ENCODE assay signal across 7 cellular contexts in genomic region chr22:39040155-39040537, GRCh38. TPM values are rescaled to one million over a fixed set of nuclear protein-coding genes. Genes with fewer than 3 reads are reported as not detected.
DNase-seq lines count a peak whose midpoint lies in the region; ATAC-seq and TF ChIP-seq lines count a peak whose summit lies in the region.
"Not testable (repeated sequence)": the region's sequence is repeated elsewhere in the genome, so short reads cannot be mapped to it uniquely, and the experiment has no call there.
"Had no signal": no experiment of that assay in that cellular context is flagged by ENCODE, and none has a peak within 500 bp of the region (broad histone marks: within the 10 kb centered on the region; RNA-seq: fewer than 3 reads in every experiment).

No MANE protein-coding gene starts in this region.

- peak overlapping the region; percentile 48 for H3K4me3 ChIP-seq in HUES48 (ENCODE audit: low read depth, low read length)
- H3K4me3 ChIP-seq in dorsolateral prefrontal cortex, result peak overlapping the region in 51 of 59 donors; percentile 10 to 67 (median 49)
- H3K4me3 ChIP-seq in skeletal muscle satellite cell (ENCODE audit: low read length), result peak overlapping the region; percentile 74

- not testable (repeated sequence) for DNase-seq in activated CD8-positive, alpha-beta T cell treated with anti-CD3 and anti-CD28 coated beads, Interleukin-2, amount 10 ng/mL, durations not matched to agents 7 days and 5 days; dorsolateral prefrontal cortex; memory B cell (ENCODE audit: low spot score in 2 of 2)

- not testable (repeated sequence) for H3K27me3 Mint-ChIP-seq in activated CD8-positive, alpha-beta T cell treated with anti-CD3 and anti-CD28 coated beads, Interleukin-2, amount 10 ng/mL, durations not matched to agents 7 days and 5 days (ENCODE audit: low read depth); memory B cell

- peak overlapping the region; percentile 88 for H3K4me2 ChIP-seq in skeletal muscle satellite cell (ENCODE audit: low read length)

- POLR2A ChIA-PET in activated CD8-positive, alpha-beta T cell treated with anti-CD3 and anti-CD28 coated beads, Interleukin-2, amount 10 ng/mL, durations not matched to agents 7 days and 5 days (lab: Charles Lee), result interaction anchor here (0.6 kb wide), 1 partner anchor 161 kb away, joined by 4 read pairs; no protein-coding TSS in a partner anchor

- CTCF ChIA-PET in activated CD8-positive, alpha-beta T cell treated with anti-CD3 and anti-CD28 coated beads, Interleukin-2, amount 10 ng/mL, durations not matched to agents 7 days and 5 days (lab: Charles Lee), result interaction anchor here (1.8 kb wide), 1 partner anchor 78 kb away, joined by 6 read pairs; no protein-coding TSS in a partner anchor

- H3K4me1 ChIP-seq in HUES48 (ENCODE audit: control insufficient read depth, insufficient read depth, low read length), result peaks cover 16% of the 10 kb centered on the region
- H3K4me1 ChIP-seq in skeletal muscle satellite cell (ENCODE audit: control insufficient read depth, insufficient read depth, low read length), result not testable (repeated sequence)

- ATAC-seq in activated CD8-positive, alpha-beta T cell treated with anti-CD3 and anti-CD28 coated beads, Interleukin-2, amount 10 ng/mL, durations not matched to agents 7 days and 5 days; memory B cell (ENCODE audit: low read depth): not testable (repeated sequence)

- H3K27ac ChIP-seq in C4-2B, result peak overlapping the region; percentile 56; the same call in 1 of the 2 replicates
- H3K27ac ChIP-seq in HUES48 (ENCODE audit: low read depth, low read length), result peak overlapping the region; percentile 54
- peak overlapping the region in 3 of 59 donors; percentile 35 to 66 (median 43) for H3K27ac ChIP-seq in dorsolateral prefrontal cortex

- intact Hi-C loops in dorsolateral prefrontal cortex (cut with DNase I), result not testable (repeated sequence)

- H3K9me3 ChIP-seq in HUES48 (ENCODE audit: control insufficient read depth, insufficient read depth, low read length); skeletal muscle satellite cell (replicated peaks; ENCODE audit: low read length): not testable (repeated sequence)

- H3K9me3 Mint-ChIP-seq in activated CD8-positive, alpha-beta T cell treated with anti-CD3 and anti-CD28 coated beads, Interleukin-2, amount 10 ng/mL, durations not matched to agents 7 days and 5 days (ENCODE audit: insufficient read depth); memory B cell: not testable (repeated sequence)

- peaks cover 28% of the 10 kb centered on the region for H3K36me3 Mint-ChIP-seq in activated CD8-positive, alpha-beta T cell treated with anti-CD3 and anti-CD28 coated beads, Interleukin-2, amount 10 ng/mL, durations not matched to agents 7 days and 5 days (ENCODE audit: low read depth)
- not testable (repeated sequence) for H3K36me3 Mint-ChIP-seq in memory B cell

- H3K4me3 Mint-ChIP-seq in activated CD8-positive, alpha-beta T cell treated with anti-CD3 and anti-CD28 coated beads, Interleukin-2, amount 10 ng/mL, durations not matched to agents 7 days and 5 days, result peak overlapping the region; percentile 95
- H3K4me3 Mint-ChIP-seq in memory B cell, result peak overlapping the region; percentile 96

- not testable (repeated sequence) for H3K27me3 ChIP-seq in HUES48 (ENCODE audit: control insufficient read depth, insufficient read depth, low read length); dorsolateral prefrontal cortex; skeletal muscle satellite cell (ENCODE audit: control insufficient read depth, insufficient read depth, low read length)

- H3K36me3 ChIP-seq in HUES48 (ENCODE audit: control insufficient read depth, insufficient read depth, low read length); skeletal muscle satellite cell (ENCODE audit: insufficient read depth, low read length): not testable (repeated sequence)

- not testable (repeated sequence) for TF ChIP-seq CTCF in C4-2B (conservative IDR thresholded peaks at IDR 0.05); dorsolateral prefrontal cortex (IDR thresholded peaks at IDR 0.05 in 54 of 56, conservative IDR thresholded peaks at IDR 0.05 in 2 of 56; ENCODE audit: low read depth in 1 of 56, partially characterized antibody in 56 of 56)

- not testable (repeated sequence) for H3K9ac ChIP-seq in HUES48 (ENCODE audit: low read depth, low read length); skeletal muscle satellite cell (ENCODE audit: low read depth, low read length)

- peaks cover 56% of the 10 kb centered on the region for H3K4me1 Mint-ChIP-seq in activated CD8-positive, alpha-beta T cell treated with anti-CD3 and anti-CD28 coated beads, Interleukin-2, amount 10 ng/mL, durations not matched to agents 7 days and 5 days (ENCODE audit: low read depth)
- peaks cover 25% of the 10 kb centered on the region for H3K4me1 Mint-ChIP-seq in memory B cell

- H3K27ac Mint-ChIP-seq in activated CD8-positive, alpha-beta T cell treated with anti-CD3 and anti-CD28 coated beads, Interleukin-2, amount 10 ng/mL, durations not matched to agents 7 days and 5 days, result peak overlapping the region; percentile 91
- H3K27ac Mint-ChIP-seq in memory B cell, result peak overlapping the region; percentile 93

RNA-seq across cellular contexts. Expression of gene APOBEC3F, which starts 0.5 kb away (rescaled TPM):
- 10 to 100 TPM; 43.1 to 48.8 TPM for total RNA-seq in activated CD8-positive, alpha-beta T cell treated with anti-CD3 and anti-CD28 coated beads, Interleukin-2, amount 10 ng/mL, durations not matched to agents 7 days and 5 days
- 1 to 10 TPM in 111 of 120 experiments, under 1 TPM in 9; 0.43 to 9.0 (median 2.6) TPM for total RNA-seq in dorsolateral prefrontal cortex
- 2.8 and 4.6 TPM in 2 replicates for total RNA-seq in skeletal muscle satellite cell (2012; rRNA removed)

RNA-seq across cellular contexts. Expression of gene APOBEC3D, which starts 19.2 kb away (rescaled TPM):
- total RNA-seq in activated CD8-positive, alpha-beta T cell treated with anti-CD3 and anti-CD28 coated beads, Interleukin-2, amount 10 ng/mL, durations not matched to agents 7 days and 5 days, result 10 to 100 TPM; 49.1 to 51.5 TPM
- 1 to 10 TPM in 43 of 120 experiments, under 1 TPM in 63, not detected in 14; 0.22 to 3.1 (median 0.89) TPM for total RNA-seq in dorsolateral prefrontal cortex
- 2.0 and 2.3 TPM in 2 replicates for total RNA-seq in skeletal muscle satellite cell (2012; rRNA removed)

RNA-seq across cellular contexts. Expression of gene APOBEC3C, which starts 26.1 kb away (rescaled TPM):
- 100 to 1,000 TPM; 138 to 147 TPM for total RNA-seq in activated CD8-positive, alpha-beta T cell treated with anti-CD3 and anti-CD28 coated beads, Interleukin-2, amount 10 ng/mL, durations not matched to agents 7 days and 5 days
- 1 to 10 TPM in 117 of 120 experiments, under 1 TPM in 3; 0.43 to 5.9 (median 2.2) TPM for total RNA-seq in dorsolateral prefrontal cortex
- 8.5 and 13.2 TPM in 2 replicates for total RNA-seq in skeletal muscle satellite cell (2012; rRNA removed)

RNA-seq across cellular contexts. Expression of gene APOBEC3G, which starts 36.9 kb away (rescaled TPM):
- 100 to 1,000 TPM; 134 to 138 TPM for total RNA-seq in activated CD8-positive, alpha-beta T cell treated with anti-CD3 and anti-CD28 coated beads, Interleukin-2, amount 10 ng/mL, durations not matched to agents 7 days and 5 days
- total RNA-seq in dorsolateral prefrontal cortex, result 1 to 10 TPM in 115 of 120 experiments, under 1 TPM in 5; 0.60 to 7.1 (median 2.7) TPM
- 7.0 and 16.2 TPM in 2 replicates for total RNA-seq in skeletal muscle satellite cell (2012; rRNA removed)

RNA-seq across cellular contexts. Expression of gene APOBEC3H, which starts 56.9 kb away (rescaled TPM):
- 10 to 100 TPM; 82.8 to 89.7 TPM for total RNA-seq in activated CD8-positive, alpha-beta T cell treated with anti-CD3 and anti-CD28 coated beads, Interleukin-2, amount 10 ng/mL, durations not matched to agents 7 days and 5 days
- total RNA-seq in dorsolateral prefrontal cortex, result 1 to 10 TPM in 4 of 120 experiments, under 1 TPM in 4, not detected in 112; 0.40 to 1.4 (median 0.89) TPM
- total RNA-seq in skeletal muscle satellite cell (2012; rRNA removed), result not detected in 2 replicates
- total RNA-seq: cardiac septum had no signal

Comparison
In these comparisons a context has a peak if more than half of its experiments do, and no peak if none do; other contexts are left out.
1. RNA of gene APOBEC3F, which starts 0.5 kb away (total RNA-seq): 43.1 to 48.8 TPM in activated CD8-positive, alpha-beta T cell treated with anti-CD3 and anti-CD28 coated beads, Interleukin-2, amount 10 ng/mL, durations not matched to agents 7 days and 5 days; 0.43 to 9.0 TPM in dorsolateral prefrontal cortex; every median in the first group is over 4 times any median in the second.
2. RNA of gene APOBEC3D, which starts 19.2 kb away (total RNA-seq): 49.1 to 51.5 TPM in activated CD8-positive, alpha-beta T cell treated with anti-CD3 and anti-CD28 coated beads, Interleukin-2, amount 10 ng/mL, durations not matched to agents 7 days and 5 days; 0.22 to 3.1 TPM in dorsolateral prefrontal cortex; every median in the first group is over 10 times any median in the second.
3. RNA of gene APOBEC3C, which starts 26.1 kb away (total RNA-seq): 138 to 147 TPM in activated CD8-positive, alpha-beta T cell treated with anti-CD3 and anti-CD28 coated beads, Interleukin-2, amount 10 ng/mL, durations not matched to agents 7 days and 5 days; 0.43 to 5.9 TPM in dorsolateral prefrontal cortex; every median in the first group is over 10 times any median in the second.
4. Peak in every context shown above with its lines, with median percentiles within 50 percentile points of each other: H3K4me3 ChIP-seq.